9 cellular contexts compared by ENCODE assay signal in the genomic region with DNA sequence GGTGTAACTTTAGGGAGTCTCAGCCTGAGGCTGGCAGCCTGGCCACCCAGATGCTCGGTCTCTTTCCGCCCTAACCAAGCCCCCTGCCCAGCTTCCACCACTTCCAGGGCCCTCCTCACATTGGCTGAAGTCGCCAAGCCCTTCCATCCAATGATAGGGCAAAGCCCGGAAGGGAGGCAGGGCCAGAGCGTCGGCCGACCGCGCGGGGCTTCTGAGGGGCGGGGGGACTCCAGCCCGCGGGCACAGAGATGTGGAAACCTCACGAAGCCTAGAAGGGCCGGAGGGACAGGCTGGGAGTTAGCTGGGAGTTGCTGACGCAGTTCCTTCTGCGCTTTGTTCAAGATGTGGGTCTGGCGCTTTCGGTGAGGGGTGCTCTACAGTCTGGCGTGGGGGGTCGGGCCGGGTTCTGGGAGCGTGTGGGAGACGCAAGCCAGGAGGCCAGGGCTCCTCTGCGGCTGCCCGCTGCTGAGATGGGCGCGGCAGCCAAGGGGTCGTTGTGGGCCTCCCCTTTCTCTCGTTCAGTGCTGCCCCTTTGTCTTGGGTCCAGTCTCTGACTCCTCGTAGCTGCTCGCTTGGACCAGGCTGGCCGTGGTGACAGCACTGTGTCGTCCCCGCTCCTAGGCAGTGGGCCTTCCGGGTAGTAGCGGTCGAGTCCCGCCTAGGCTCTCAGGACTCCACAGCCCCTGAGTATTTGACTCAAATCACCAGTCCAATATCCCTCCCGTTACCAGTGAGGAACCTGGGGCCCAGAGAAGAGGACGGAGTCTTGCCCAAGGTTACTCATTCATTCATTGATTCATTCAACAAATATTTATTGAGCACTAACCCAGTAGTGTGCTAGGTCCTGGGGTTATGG. TPM values are rescaled to one million over a fixed set of nuclear protein-coding genes. Genes with fewer than 3 reads are reported as not detected.
DNase-seq lines count a peak whose midpoint lies in the region; ATAC-seq and TF ChIP-seq lines count a peak whose summit lies in the region.
"Had no signal": no experiment of that assay in that cellular context is flagged by ENCODE, and none has a peak within 500 bp of the region (broad histone marks: within the 10 kb centered on the region; RNA-seq: fewer than 3 reads in every experiment).

A gene (plus strand): TSS at position 319 of the 856 bp plus-strand sequence. CDS start 9,230 bp downstream, outside the sequence.

- DNase-seq in DMS53 (lab: John Stamatoyannopoulos, UW) (peak; percentile 66), DMS53 treated with DMSO at 0.1 percent for 48 hours (lab: John Stamatoyannopoulos, UW; ENCODE audit: unreplicated experiment) (no peak), NCI-H82 (lab: John Stamatoyannopoulos, UW) (peak; percentile 94), colonic mucosa (peak; percentile 40), kidney epithelial cell (ENCODE audit: low read depth) (peak; percentile 21), dedifferentiated amniotic fluid mesenchymal stem cell (ENCODE audit: extremely low spot score) (no peak)

- no peak for TF ChIP-seq CTCF in colonic mucosa (IDR thresholded peaks at IDR 0.05)
- TF ChIP-seq CTCF in kidney epithelial cell (IDR thresholded peaks at IDR 0.05; ENCODE audit: insufficient read depth, low read length, poor library complexity, severe bottlenecking) = no peak

- H3K4me1 ChIP-seq in colonic mucosa (no peaks in the 10 kb centered on the region), skeletal muscle satellite cell (ENCODE audit: control insufficient read depth, insufficient read depth, low read length) (peaks cover 19% of the 10 kb centered on the region)

- peak; percentile 55 for ATAC-seq in HG03045 (IDR thresholded peaks at IDR 0.05; ENCODE audit: unreplicated experiment)

- H3K36me3 ChIP-seq in colonic mucosa (no peaks in the 10 kb centered on the region), kidney epithelial cell (ENCODE audit: control insufficient read depth, insufficient read depth, low read length) (peaks cover 2% of the 10 kb centered on the region), skeletal muscle satellite cell (ENCODE audit: insufficient read depth, low read length) (peaks cover 3% of the 10 kb centered on the region)

- H3K27ac ChIP-seq in colonic mucosa = no peak within 1 kb of the TSS
- H3K27ac ChIP-seq: 22Rv1 had no signal

- peak within 1 kb of the TSS; percentile 51 to 87 for H3K9ac ChIP-seq in colonic mucosa (ENCODE audit: low read depth in 2 of 2, low read length in 2 of 2)
- H3K9ac ChIP-seq in skeletal muscle satellite cell (ENCODE audit: low read depth, low read length) = peak within 1 kb of the TSS; percentile 88

- H3K4me2 ChIP-seq in skeletal muscle satellite cell (ENCODE audit: low read length) = peak within 1 kb of the TSS; percentile 94

- intact Hi-C loops in colonic mucosa (cut with DNase I) = no loop called here

- H3K27me3 ChIP-seq in colonic mucosa (no peaks in the 10 kb centered on the region), kidney epithelial cell (ENCODE audit: control insufficient read depth, insufficient read depth, low read length) (no peaks in the 10 kb centered on the region), skeletal muscle satellite cell (ENCODE audit: control insufficient read depth, insufficient read depth, low read length) (no peaks in the 10 kb centered on the region)

- H3K9me3 ChIP-seq in colonic mucosa (no peaks in the 10 kb centered on the region), skeletal muscle satellite cell (replicated peaks; ENCODE audit: low read length) (no peaks in the 10 kb centered on the region)

- H3K4me3 ChIP-seq in colonic mucosa (peak within 1 kb of the TSS; percentile 32), kidney epithelial cell (ENCODE audit: low read depth, low read length) (peak within 1 kb of the TSS; percentile 55), skeletal muscle satellite cell (ENCODE audit: low read length) (peak within 1 kb of the TSS; percentile 77)

RNA-seq across cellular contexts. Expression of the gene that starts here (rescaled TPM):
- total RNA-seq in colonic mucosa = under 1 TPM; 0.57 to 0.72 TPM
- total RNA-seq in kidney epithelial cell = 2.3 and 2.5 TPM in 2 replicates
- total RNA-seq in skeletal muscle satellite cell (2012; rRNA removed) = 0.44 and 0.51 TPM in 2 replicates

Comparison
In these comparisons a context has a peak if more than half of its experiments do, and no peak if none do; other contexts are left out.
1. DNase-seq: peak in DMS53 (single experiment), NCI-H82 (single experiment) and kidney epithelial cell (single experiment); none in DMS53 treated with DMSO at 0.1 percent for 48 hours (single experiment) and dedifferentiated amniotic fluid mesenchymal stem cell (single experiment).
2. Peak in DNase-seq, H3K4me3 ChIP-seq and H3K9ac ChIP-seq in colonic mucosa; RNA of the gene not detected or under 1 TPM.
3. Peak in every context shown above with its lines, with median percentiles within 50 percentile points of each other: H3K4me3 ChIP-seq.